ENCODE assay signal across 10 cellular contexts in genomic region chr17:13003454-13003851, GRCh38. TPM values are rescaled to one million over a fixed set of nuclear protein-coding genes. Genes with fewer than 3 reads are reported as not detected.
DNase-seq lines count a peak whose midpoint lies in the region; ATAC-seq and TF ChIP-seq lines count a peak whose summit lies in the region.
"Had no signal": no experiment of that assay in that cellular context is flagged by ENCODE, and none has a peak within 500 bp of the region (broad histone marks: within the 10 kb centered on the region; RNA-seq: fewer than 3 reads in every experiment).

No MANE protein-coding gene starts in this region.

- H3K27ac ChIP-seq in 22Rv1: no peak overlapping the region
- H3K27ac ChIP-seq in HEK293 (ENCODE audit: extremely low read depth, low read depth, low read length): no peak overlapping the region
- no peak overlapping the region for H3K27ac ChIP-seq in A673 (ENCODE audit: low read depth, low read length, poor library complexity, severe bottlenecking)
- no peak overlapping the region for H3K27ac ChIP-seq in vagina
- H3K27ac ChIP-seq: parathyroid adenoma had no signal

- H3K27me3 ChIP-seq in A673 (replicated peaks; ENCODE audit: insufficient read depth, low read depth, low read length, poor library complexity): no peaks in the 10 kb centered on the region
- no peaks in the 10 kb centered on the region for H3K27me3 ChIP-seq in vagina

- CTCF ChIA-PET in HEK293 (lab: Yijun Ruan, JAX): interaction anchor here (0.6 to 4.5 kb wide), 24 partner anchors 11 to 822 kb away, joined by 3 to 48 read pairs (median 4); partner anchors contain the start of gene ELAC2
- CTCF ChIA-PET in A673 (lab: Charles Lee): interaction anchor here (0.6 kb wide), 1 partner anchor 19 kb away, joined by 6 read pairs; no protein-coding TSS in a partner anchor
- CTCF ChIA-PET in activated naive CD4-positive, alpha-beta T cell treated with anti-CD3 and anti-CD28 coated beads for 36 hours (lab: Charles Lee): interaction anchor here (1.3 to 2.9 kb wide), 5 partner anchors 12 to 746 kb away, joined by 3 to 14 read pairs (median 4); no protein-coding TSS in a partner anchor

- peak; percentile 28 for TF ChIP-seq CTCF in 22Rv1 (IDR thresholded peaks at IDR 0.05)
- 0 out of 2 replicates have a peak, but pooled peaks have one; percentile 2 for TF ChIP-seq CTCF in HEK293 (tag by site-specific recombination; IDR thresholded peaks at IDR 0.05)
- no peak for TF ChIP-seq CTCF in A673 (conservative IDR thresholded peaks at IDR 0.05; ENCODE audit: low read depth, low read length)
- no peak for TF ChIP-seq CTCF in vagina (IDR thresholded peaks at IDR 0.05)

- no peak for TF ChIP-seq POLR2A in vagina (IDR thresholded peaks at IDR 0.05)

- intact Hi-C loops in A673 (cut with micrococcal nuclease; ENCODE audit: unreplicated experiment) (loop anchor here (2.0 to 10.0 kb wide), 8 partner anchors 76 to 823 kb away; partner anchors contain the start of genes ARHGAP44 and MYOCD), vagina (cut with DNase I) (loop anchor here (5.0 kb wide), 1 partner anchor 821 kb away; no protein-coding TSS in a partner anchor)
- intact Hi-C loops in activated naive CD4-positive, alpha-beta T cell treated with anti-CD3 and anti-CD28 coated beads for 36 hours (cut with micrococcal nuclease): loop anchor here (1.0 kb wide), 2 partner anchors 747 to 823 kb away; no protein-coding TSS in a partner anchor

- peaks cover 2 to 5% of the 10 kb centered on the region in 2 donors for H3K4me1 Mint-ChIP-seq in effector memory CD8-positive, alpha-beta T cell (ENCODE audit: low read depth in 2 of 2)
- H3K4me1 Mint-ChIP-seq in activated naive CD4-positive, alpha-beta T cell treated with anti-CD3 and anti-CD28 coated beads for 36 hours (ENCODE audit: low read depth): peaks cover 2% of the 10 kb centered on the region

- DNase-seq in effector memory CD8-positive, alpha-beta T cell: no peak
- DNase-seq in mesenteric fat pad (ENCODE audit: low spot score) (peak; percentile 67), A673 (ENCODE audit: low spot score) (no peak), vagina (ENCODE audit: extremely low spot score in 2 of 2) (no peak)
- DNase-seq in activated naive CD4-positive, alpha-beta T cell treated with anti-CD3 and anti-CD28 coated beads for 36 hours: no peak

- H3K4me1 ChIP-seq in HEK293 (ENCODE audit: control insufficient read depth, insufficient read depth, low read length) (peaks cover 2% of the 10 kb centered on the region; the same call in 1 of the 2 replicates), A673 (ENCODE audit: insufficient read depth, low read length, poor library complexity, severe bottlenecking) (peaks cover 10% of the 10 kb centered on the region), vagina (peaks cover 5% of the 10 kb centered on the region)
- H3K4me1 ChIP-seq: parathyroid adenoma had no signal

- no peaks in the 10 kb centered on the region for H3K27me3 Mint-ChIP-seq in effector memory CD8-positive, alpha-beta T cell
- H3K27me3 Mint-ChIP-seq in activated naive CD4-positive, alpha-beta T cell treated with anti-CD3 and anti-CD28 coated beads for 36 hours (ENCODE audit: low read depth): no peaks in the 10 kb centered on the region

- peak; percentile 12 for ATAC-seq in effector memory CD8-positive, alpha-beta T cell (replicated peaks)
- no peak for ATAC-seq in HG03342 (IDR thresholded peaks at IDR 0.05; ENCODE audit: unreplicated experiment)

- H3K9me3 ChIP-seq in HEK293 (ENCODE audit: control insufficient read depth, insufficient read depth, low read depth, low read length): no peaks in the 10 kb centered on the region
- no peaks in the 10 kb centered on the region for H3K9me3 ChIP-seq in A673 (ENCODE audit: low read depth, low read length, poor library complexity, severe bottlenecking)
- H3K9me3 ChIP-seq in vagina: no peaks in the 10 kb centered on the region

- peaks cover 59 to 97% of the 10 kb centered on the region in 2 experiments for H3K36me3 ChIP-seq in HEK293 (ENCODE audit: control insufficient read depth in 2 of 2, insufficient read depth in 1 of 2, low read length in 2 of 2)
- H3K36me3 ChIP-seq in A673 (ENCODE audit: insufficient read depth, low read length, poor library complexity, severe bottlenecking): peaks cover 39% of the 10 kb centered on the region
- peaks cover 0 to 82% of the 10 kb centered on the region in 2 donors for H3K36me3 ChIP-seq in vagina

- no TSS peak for BruUV-seq in A673 (replicated peaks; lab: Mats Ljungman, UMichigan)

- H3K27ac Mint-ChIP-seq in effector memory CD8-positive, alpha-beta T cell: no peak overlapping the region
- H3K27ac Mint-ChIP-seq in activated naive CD4-positive, alpha-beta T cell treated with anti-CD3 and anti-CD28 coated beads for 36 hours: no peak overlapping the region

- POLR2A ChIA-PET in HEK293 (lab: Yijun Ruan, JAX) (interaction anchor here (1.9 to 2.5 kb wide), 2 partner anchors 15 kb away, joined by 8 to 16 read pairs; partner anchors contain the start of gene ELAC2), A673 (lab: Charles Lee; ENCODE audit: low non-redundant PET) (no interaction called here)

- H3K9me3 Mint-ChIP-seq in effector memory CD8-positive, alpha-beta T cell: no peaks in the 10 kb centered on the region
- H3K9me3 Mint-ChIP-seq in activated naive CD4-positive, alpha-beta T cell treated with anti-CD3 and anti-CD28 coated beads for 36 hours: no peaks in the 10 kb centered on the region

- H3K4me3 Mint-ChIP-seq in effector memory CD8-positive, alpha-beta T cell: no peak overlapping the region
- H3K4me3 Mint-ChIP-seq in activated naive CD4-positive, alpha-beta T cell treated with anti-CD3 and anti-CD28 coated beads for 36 hours: no peak overlapping the region

- no peak overlapping the region for H3K4me3 ChIP-seq in HEK293 (ENCODE audit: low read depth, low read length)
- H3K4me3 ChIP-seq in A673 (ENCODE audit: low read depth, low read length, poor library complexity, severe bottlenecking): no peak overlapping the region
- H3K4me3 ChIP-seq in vagina: no peak overlapping the region
- H3K4me3 ChIP-seq: lung had no signal

- peaks cover 64% of the 10 kb centered on the region for H3K36me3 Mint-ChIP-seq in effector memory CD8-positive, alpha-beta T cell (ENCODE audit: insufficient read depth)
- peaks cover 27% of the 10 kb centered on the region for H3K36me3 Mint-ChIP-seq in activated naive CD4-positive, alpha-beta T cell treated with anti-CD3 and anti-CD28 coated beads for 36 hours (ENCODE audit: low read depth)

TF ChIP-seq in HEK293, 187 proteins besides CTCF, POLR2A, EP300 and RAD21:
- 0 out of 2 replicates have a peak, but pooled peaks have one; percentile 6 for TF ChIP-seq ZNF76 (tag by site-specific recombination; IDR thresholded peaks at IDR 0.05; ENCODE audit: borderline replicate concordance, low read depth)
- no peak for TF ChIP-seq ZNF677 (tag by site-specific recombination; IDR thresholded peaks at IDR 0.05)

RNA-seq across cellular contexts. Expression of gene ELAC2, which starts 14.4 kb away (rescaled TPM):
- 54.8 TPM for total RNA-seq in mesenteric fat pad
- total RNA-seq in A673 (2021): 62.0 and 64.4 TPM in 2 replicates
- 134 TPM for total RNA-seq in vagina
- 10 to 100 TPM; 74.1 to 75.9 TPM for total RNA-seq in activated naive CD4-positive, alpha-beta T cell treated with anti-CD3 and anti-CD28 coated beads for 36 hours

Comparison
In these comparisons a context has a peak if more than half of its experiments do, and no peak if none do; other contexts are left out.
1. CTCF ChIP-seq: peak in 22Rv1 (single experiment) and HEK293 (single experiment); none in A673 (single experiment) and vagina (0 of 3).